1 cellular context compared by ENCODE assay signal in genomic region chr11:63673579-63673978, GRCh38.
A peak's percentile ranks its signal among the peaks of the same experiment; 100 is the strongest.
TF ChIP-seq lines count a peak whose summit lies in the region.

No MANE protein-coding gene starts in this region.

TF ChIP-seq in K562, 482 proteins besides CTCF, POLR2A, EP300 and RAD21:
- TF ChIP-seq, protein P1, sequence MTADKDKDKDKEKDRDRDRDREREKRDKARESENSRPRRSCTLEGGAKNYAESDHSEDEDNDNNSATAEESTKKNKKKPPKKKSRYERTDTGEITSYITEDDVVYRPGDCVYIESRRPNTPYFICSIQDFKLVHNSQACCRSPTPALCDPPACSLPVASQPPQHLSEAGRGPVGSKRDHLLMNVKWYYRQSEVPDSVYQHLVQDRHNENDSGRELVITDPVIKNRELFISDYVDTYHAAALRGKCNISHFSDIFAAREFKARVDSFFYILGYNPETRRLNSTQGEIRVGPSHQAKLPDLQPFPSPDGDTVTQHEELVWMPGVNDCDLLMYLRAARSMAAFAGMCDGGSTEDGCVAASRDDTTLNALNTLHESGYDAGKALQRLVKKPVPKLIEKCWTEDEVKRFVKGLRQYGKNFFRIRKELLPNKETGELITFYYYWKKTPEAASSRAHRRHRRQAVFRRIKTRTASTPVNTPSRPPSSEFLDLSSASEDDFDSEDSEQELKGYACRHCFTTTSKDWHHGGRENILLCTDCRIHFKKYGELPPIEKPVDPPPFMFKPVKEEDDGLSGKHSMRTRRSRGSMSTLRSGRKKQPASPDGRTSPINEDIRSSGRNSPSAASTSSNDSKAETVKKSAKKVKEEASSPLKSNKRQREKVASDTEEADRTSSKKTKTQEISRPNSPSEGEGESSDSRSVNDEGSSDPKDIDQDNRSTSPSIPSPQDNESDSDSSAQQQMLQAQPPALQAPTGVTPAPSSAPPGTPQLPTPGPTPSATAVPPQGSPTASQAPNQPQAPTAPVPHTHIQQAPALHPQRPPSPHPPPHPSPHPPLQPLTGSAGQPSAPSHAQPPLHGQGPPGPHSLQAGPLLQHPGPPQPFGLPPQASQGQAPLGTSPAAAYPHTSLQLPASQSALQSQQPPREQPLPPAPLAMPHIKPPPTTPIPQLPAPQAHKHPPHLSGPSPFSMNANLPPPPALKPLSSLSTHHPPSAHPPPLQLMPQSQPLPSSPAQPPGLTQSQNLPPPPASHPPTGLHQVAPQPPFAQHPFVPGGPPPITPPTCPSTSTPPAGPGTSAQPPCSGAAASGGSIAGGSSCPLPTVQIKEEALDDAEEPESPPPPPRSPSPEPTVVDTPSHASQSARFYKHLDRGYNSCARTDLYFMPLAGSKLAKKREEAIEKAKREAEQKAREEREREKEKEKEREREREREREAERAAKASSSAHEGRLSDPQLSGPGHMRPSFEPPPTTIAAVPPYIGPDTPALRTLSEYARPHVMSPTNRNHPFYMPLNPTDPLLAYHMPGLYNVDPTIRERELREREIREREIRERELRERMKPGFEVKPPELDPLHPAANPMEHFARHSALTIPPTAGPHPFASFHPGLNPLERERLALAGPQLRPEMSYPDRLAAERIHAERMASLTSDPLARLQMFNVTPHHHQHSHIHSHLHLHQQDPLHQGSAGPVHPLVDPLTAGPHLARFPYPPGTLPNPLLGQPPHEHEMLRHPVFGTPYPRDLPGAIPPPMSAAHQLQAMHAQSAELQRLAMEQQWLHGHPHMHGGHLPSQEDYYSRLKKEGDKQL (CRISPR knock-in tag; IDR thresholded peaks at IDR 0.05; ENCODE audit: borderline replicate concordance), result no peak
- TF ChIP-seq C11orf30 (IDR thresholded peaks at IDR 0.05; ENCODE audit: low read depth) (peak; percentile 38; the same call in 1 of the 2 replicates), ZNF316 (IDR thresholded peaks at IDR 0.05) (peak; percentile 36; the same call in 1 of the 2 replicates)
